16 cellular contexts compared by ENCODE assay signal in the genomic region with DNA sequence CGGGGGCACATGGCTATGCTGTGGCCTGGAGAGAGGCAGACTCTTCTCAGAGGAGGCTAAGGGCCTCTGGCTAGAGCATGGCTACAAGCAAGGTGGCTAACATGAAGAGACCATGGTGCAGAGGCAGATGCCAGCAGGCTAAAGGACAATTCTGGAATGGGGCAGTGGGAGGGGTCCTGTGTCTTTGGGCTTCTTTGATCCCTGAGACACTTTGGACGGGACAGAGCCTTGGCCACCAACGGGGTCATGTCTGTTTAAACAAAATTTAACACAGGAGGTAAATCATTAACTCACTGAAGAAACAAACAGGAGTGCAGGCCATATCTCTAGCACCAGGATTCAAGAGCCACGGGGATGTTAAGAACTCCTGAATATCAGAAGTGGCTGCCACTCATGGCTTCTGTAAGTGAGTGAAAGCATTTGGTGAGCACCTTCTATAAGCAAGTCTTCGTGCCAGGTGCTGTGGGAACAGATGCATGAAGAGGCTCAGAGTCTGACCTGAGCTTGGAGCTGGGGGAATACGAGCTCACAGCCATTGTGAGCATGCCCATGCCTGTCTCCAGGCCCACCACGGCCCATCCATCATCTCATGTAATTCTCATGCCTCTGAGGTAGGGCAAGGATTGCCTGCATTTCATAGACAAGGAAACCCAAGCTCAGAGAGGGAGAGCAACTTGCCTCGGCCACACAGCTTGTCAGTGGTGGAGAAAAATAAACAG.
"Had no signal": no experiment of that assay in that cellular context is flagged by ENCODE, and none has a peak within 500 bp of the region (broad histone marks: within the 10 kb centered on the region; RNA-seq: fewer than 3 reads in every experiment).

No MANE protein-coding gene starts in this region.

- H3K36me3 Mint-ChIP-seq: activated CD4-positive, alpha-beta memory T cell treated with anti-CD3 and anti-CD28 coated beads for 36 hours; activated naive CD8-positive, alpha-beta T cell treated with anti-CD3 and anti-CD28 coated beads, Interleukin-2, amount 10 ng/mL, durations not matched to agents 7 days and 5 days; mesothelial cell of epicardium had no signal

- H3K9me3 Mint-ChIP-seq: activated CD4-positive, alpha-beta memory T cell treated with anti-CD3 and anti-CD28 coated beads for 36 hours; activated naive CD8-positive, alpha-beta T cell treated with anti-CD3 and anti-CD28 coated beads, Interleukin-2, amount 10 ng/mL, durations not matched to agents 7 days and 5 days; mesothelial cell of epicardium; stimulated activated naive CD8-positive, alpha-beta T cell treated with anti-CD3 and anti-CD28 coated beads, Interleukin-15, amount 100 ng/mL, for 72 hours had no signal

- H3K4me3 ChIP-seq: ascending aorta, heart left ventricle, prostate gland, testis, uterus had no signal

- DNase-seq: activated CD4-positive, alpha-beta memory T cell treated with anti-CD3 and anti-CD28 coated beads for 36 hours; activated naive CD8-positive, alpha-beta T cell treated with anti-CD3 and anti-CD28 coated beads, Interleukin-2, amount 10 ng/mL, durations not matched to agents 7 days and 5 days; activated T-cell treated with anti-CD3 and anti-CD28 coated beads, Interleukin-2, amount 50 U/mL, for 48 hours; effector CD4-positive, alpha-beta T cell; foreskin melanocyte; heart left ventricle; islet precursor cell; stimulated activated CD4-positive, alpha-beta T cell treated with anti-CD3 and anti-CD28 coated beads, Interleukin-4, amount 100 ng/mL, for 24 hours; stimulated activated naive CD8-positive, alpha-beta T cell treated with anti-CD3 and anti-CD28 coated beads, Interleukin-15, amount 100 ng/mL, for 72 hours; testis; uterus had no signal

- FAIRE-seq: colon, endothelial cell of umbilical vein had no signal

- H3K4me1 ChIP-seq: ascending aorta, heart left ventricle, prostate gland, testis, uterus had no signal

- H3K4me1 Mint-ChIP-seq: activated naive CD8-positive, alpha-beta T cell treated with anti-CD3 and anti-CD28 coated beads, Interleukin-2, amount 10 ng/mL, durations not matched to agents 7 days and 5 days; mesothelial cell of epicardium; stimulated activated naive CD8-positive, alpha-beta T cell treated with anti-CD3 and anti-CD28 coated beads, Interleukin-15, amount 100 ng/mL, for 72 hours had no signal

- H3K27ac ChIP-seq: ascending aorta, heart left ventricle, prostate gland, testis, uterus had no signal

- H3K27me3 ChIP-seq: ascending aorta, heart left ventricle, testis, uterus had no signal

- H3K27me3 Mint-ChIP-seq: activated CD4-positive, alpha-beta memory T cell treated with anti-CD3 and anti-CD28 coated beads for 36 hours had no signal

- H3K36me3 ChIP-seq: ascending aorta, heart left ventricle, prostate gland, uterus had no signal

- H3K9me3 ChIP-seq: ascending aorta, heart left ventricle, prostate gland, testis, uterus had no signal

- H3K27ac Mint-ChIP-seq: activated CD4-positive, alpha-beta memory T cell treated with anti-CD3 and anti-CD28 coated beads for 36 hours; activated naive CD8-positive, alpha-beta T cell treated with anti-CD3 and anti-CD28 coated beads, Interleukin-2, amount 10 ng/mL, durations not matched to agents 7 days and 5 days; mesothelial cell of epicardium had no signal

- H3K4me3 Mint-ChIP-seq: activated CD4-positive, alpha-beta memory T cell treated with anti-CD3 and anti-CD28 coated beads for 36 hours; activated naive CD8-positive, alpha-beta T cell treated with anti-CD3 and anti-CD28 coated beads, Interleukin-2, amount 10 ng/mL, durations not matched to agents 7 days and 5 days; mesothelial cell of epicardium; stimulated activated naive CD8-positive, alpha-beta T cell treated with anti-CD3 and anti-CD28 coated beads, Interleukin-15, amount 100 ng/mL, for 72 hours had no signal

- ATAC-seq: heart left ventricle; stimulated activated naive CD8-positive, alpha-beta T cell treated with anti-CD3 and anti-CD28 coated beads, Interleukin-15, amount 100 ng/mL, for 72 hours had no signal
